14 cellular contexts compared by ENCODE assay signal in genomic region chr6:122458087-122458486, GRCh38.
"Had no signal": no experiment of that assay in that cellular context is flagged by ENCODE, and none has a peak within 500 bp of the region (broad histone marks: within the 10 kb centered on the region; RNA-seq: fewer than 3 reads in every experiment).

No MANE protein-coding gene starts in this region.

- H3K4me3 ChIP-seq: mucosa of descending colon, sigmoid colon, testis, upper lobe of right lung had no signal

- H3K27ac Mint-ChIP-seq: activated B cell treated with CpG ODN at 0.5 μM for 24 hours, nephron progenitor cell had no signal

- ATAC-seq: esophagus mucosa, left colon, mucosa of descending colon, upper lobe of right lung had no signal

- DNase-seq: activated B cell treated with CpG ODN at 0.5 μM for 24 hours; activated CD4-positive, alpha-beta T cell treated with anti-CD3 and anti-CD28 coated beads, Interleukin-2, amount 50 U/mL, for 4 hours; activated gamma-delta T cell treated with Interleukin-2 at 50 U/mL for 16 hours; anterior cingulate cortex; immature natural killer cell; left colon; mucosa of descending colon; nephron progenitor cell; sigmoid colon; stimulated activated CD4-positive, alpha-beta T cell treated with anti-CD3 and anti-CD28 coated beads, Interleukin-2, amount 100 ng/mL, for 24 hours; stimulated activated naive CD4-positive, alpha-beta T cell treated with Interleukin-2 at 50 U/mL for 16 hours; testis; upper lobe of right lung had no signal

- H3K9me3 Mint-ChIP-seq: activated B cell treated with CpG ODN at 0.5 μM for 24 hours, immature natural killer cell had no signal

- H3K27me3 ChIP-seq: sigmoid colon, testis, upper lobe of right lung had no signal

- H3K27ac ChIP-seq: sigmoid colon, testis, upper lobe of right lung had no signal

- H3K9me3 ChIP-seq: mucosa of descending colon, sigmoid colon, testis, upper lobe of right lung had no signal

- H3K27me3 Mint-ChIP-seq: activated B cell treated with CpG ODN at 0.5 μM for 24 hours had no signal

- H3K4me3 Mint-ChIP-seq: activated B cell treated with CpG ODN at 0.5 μM for 24 hours, nephron progenitor cell had no signal

- H3K4me1 Mint-ChIP-seq: nephron progenitor cell had no signal
